ENCODE assay signal across 8 cellular contexts in the genomic region with DNA sequence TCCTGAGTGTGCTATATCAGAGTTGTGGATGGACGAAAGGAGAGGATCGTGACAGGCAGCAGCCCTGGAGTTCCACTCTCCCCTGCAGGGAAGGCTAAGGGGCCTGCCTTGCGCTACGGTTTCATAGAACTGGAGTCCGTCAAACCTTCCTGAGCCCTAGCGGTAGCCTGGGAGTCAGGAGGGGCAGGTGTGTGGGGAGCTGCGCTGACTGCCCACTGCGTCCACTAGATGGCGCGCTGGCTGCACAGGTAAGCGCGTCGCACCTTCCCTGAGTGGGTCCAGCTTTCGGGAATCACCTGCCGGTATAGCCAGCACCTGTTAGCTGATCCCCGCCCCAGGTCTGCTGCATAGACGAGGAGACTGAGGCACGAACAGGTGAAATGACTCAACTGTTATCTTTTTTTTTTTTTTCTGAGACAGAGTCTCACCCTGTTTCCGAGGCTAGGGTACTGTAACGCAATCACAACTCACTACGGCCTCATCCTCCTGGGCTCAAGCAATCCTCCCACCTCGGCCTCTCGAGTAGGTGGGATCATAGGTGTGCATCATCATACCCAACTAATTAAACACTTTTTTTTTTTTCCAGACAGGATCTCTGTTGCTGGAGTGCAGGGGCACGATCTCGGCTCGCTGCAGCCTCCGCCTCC. TPM values are rescaled to one million over a fixed set of nuclear protein-coding genes. Genes with fewer than 3 reads are reported as not detected.
A peak's percentile ranks its signal among the peaks of the same experiment; 100 is the strongest.
DNase-seq lines count a peak whose midpoint lies in the region; ATAC-seq and TF ChIP-seq lines count a peak whose summit lies in the region.

No MANE protein-coding gene starts in this region.

- H2BK20ac ChIP-seq in H9 (ENCODE audit: low read depth, low read length, poor library complexity, severe bottlenecking), result no peak overlapping the region

- H3K23me2 ChIP-seq in H9 (ENCODE audit: insufficient read length, low read depth, low read length, poor library complexity, severe bottlenecking), result no peaks in the 10 kb centered on the region

- H3K4me3 Mint-ChIP-seq in H9, result no peak overlapping the region
- H3K4me3 Mint-ChIP-seq in naive thymus-derived CD8-positive, alpha-beta T cell, result no peak overlapping the region

- no peak overlapping the region for H3K4ac ChIP-seq in H9 (ENCODE audit: low read depth, low read length)

- no peaks in the 10 kb centered on the region for H3K36me3 ChIP-seq in effector memory CD4-positive, alpha-beta T cell (ENCODE audit: control insufficient read depth, insufficient read depth, low read length)
- no peaks in the 10 kb centered on the region for H3K36me3 ChIP-seq in suprapubic skin

- no peaks in the 10 kb centered on the region for H3K4me1 ChIP-seq in H9 (ENCODE audit: insufficient read depth, low read length)
- H3K4me1 ChIP-seq in effector memory CD4-positive, alpha-beta T cell (ENCODE audit: control insufficient read depth, insufficient read depth, low read length, poor library complexity, severe bottlenecking), result no peaks in the 10 kb centered on the region
- peaks cover 14% of the 10 kb centered on the region for H3K4me1 ChIP-seq in suprapubic skin

- H2BK15ac ChIP-seq in H9 (ENCODE audit: low read depth, low read length), result no peak overlapping the region

- ATAC-seq in naive thymus-derived CD8-positive, alpha-beta T cell, result peak; percentile 88 to 91

- no peak overlapping the region for H3K23ac ChIP-seq in H9 (ENCODE audit: insufficient read length, low read depth, low read length)

- no peaks in the 10 kb centered on the region for H3K9me3 ChIP-seq in H9 (ENCODE audit: control insufficient read depth, low read depth, low read length)
- H3K9me3 ChIP-seq in effector memory CD4-positive, alpha-beta T cell (ENCODE audit: control insufficient read depth, low read length), result no peaks in the 10 kb centered on the region
- no peaks in the 10 kb centered on the region for H3K9me3 ChIP-seq in suprapubic skin

- H3K9ac ChIP-seq in H9 (ENCODE audit: extremely low read depth, insufficient read length, low read length), result no peak overlapping the region

- no peak overlapping the region for H2BK120ac ChIP-seq in H9 (ENCODE audit: low read depth, low read length, poor library complexity, severe bottlenecking)

- POLR2A ChIA-PET in naive thymus-derived CD8-positive, alpha-beta T cell (lab: Charles Lee), result interaction anchor here (0.5 to 0.7 kb wide), 2 partner anchors 46 to 58 kb away, joined by 5 to 6 read pairs; no protein-coding TSS in a partner anchor

- no peaks in the 10 kb centered on the region for H4K20me1 ChIP-seq in H9 (ENCODE audit: control insufficient read depth, insufficient read depth, insufficient read length)

- no peak overlapping the region for H2AK5ac ChIP-seq in H9 (ENCODE audit: insufficient read length, low read length)

- peaks cover 0 to 2% of the 10 kb centered on the region in 2 experiments; a peak in 1 of 5 replicates for H3K9me3 Mint-ChIP-seq in H9
- peaks cover 0 to 3% (median 0%) of the 10 kb centered on the region in 9 donors for H3K9me3 Mint-ChIP-seq in naive thymus-derived CD8-positive, alpha-beta T cell

- H3T11ph ChIP-seq in H9 (ENCODE audit: low read length), result no peak overlapping the region

- no peak for TF ChIP-seq EP300 in suprapubic skin (IDR thresholded peaks at IDR 0.05)

- H3K18ac ChIP-seq in H9 (ENCODE audit: insufficient read length, low read depth, low read length), result no peak overlapping the region

- TF ChIP-seq POLR2A in suprapubic skin (IDR thresholded peaks at IDR 0.05), result no peak

- H3K27ac ChIP-seq in H9 (ENCODE audit: insufficient read length, low read depth, low read length), result no peak overlapping the region
- H3K27ac ChIP-seq in effector memory CD4-positive, alpha-beta T cell (ENCODE audit: insufficient read depth, low read length, poor library complexity, severe bottlenecking), result no peak overlapping the region
- no peak overlapping the region for H3K27ac ChIP-seq in suprapubic skin

- H3K27ac Mint-ChIP-seq in H9, result no peak overlapping the region
- no peak overlapping the region for H3K27ac Mint-ChIP-seq in naive thymus-derived CD8-positive, alpha-beta T cell

- H3K27me3 ChIP-seq in H9 (ENCODE audit: insufficient read depth, low read length) (no peaks in the 10 kb centered on the region), suprapubic skin (no peaks in the 10 kb centered on the region)
- H3K27me3 ChIP-seq in effector memory CD4-positive, alpha-beta T cell (replicated peaks; ENCODE audit: control insufficient read depth, insufficient read depth, low read length, poor library complexity, severe bottlenecking), result peaks cover 3% of the 10 kb centered on the region

- H4K8ac ChIP-seq in H9 (replicated peaks; ENCODE audit: insufficient read length, low read depth, low read length), result no peak overlapping the region

- no peak overlapping the region for H4K5ac ChIP-seq in H9 (ENCODE audit: insufficient read length, low read depth, low read length)

- TF ChIP-seq CTCF in H9 (conservative IDR thresholded peaks at IDR 0.05) (peak; percentile 99), suprapubic skin (IDR thresholded peaks at IDR 0.05) (peak; percentile 57 to 82)

- no peak overlapping the region for H4K91ac ChIP-seq in H9 (ENCODE audit: insufficient read length, low read depth, low read length)

- H2BK5ac ChIP-seq in H9 (ENCODE audit: insufficient read length, low read length), result no peak overlapping the region

- DNase-seq in CD1c-positive myeloid dendritic cell (ENCODE audit: extremely low spot score), result peak; percentile 22
- DNase-seq in H9, result peak; percentile 92
- peak; percentile 91 for DNase-seq in NCI-H345 (lab: John Stamatoyannopoulos, UW)
- peak; percentile 53 to 54 for DNase-seq in activated CD4-positive, alpha-beta T cell treated with anti-CD3 and anti-CD28 coated beads, Interleukin-2, amount 50 U/mL, for 4 hours
- DNase-seq in effector memory CD4-positive, alpha-beta T cell, result peak in 2 of 3 donors; percentile 6 to 23
- peak; percentile 32 to 71 (median 53) for DNase-seq in naive thymus-derived CD8-positive, alpha-beta T cell
- no peak for DNase-seq in suprapubic skin (ENCODE audit: low spot score in 2 of 2)
- DNase-seq in GOT3 (lab: John Stamatoyannopoulos, UW), result no peak

- no peaks in the 10 kb centered on the region for H3K79me1 ChIP-seq in H9 (ENCODE audit: insufficient read depth, low read depth, low read length, poor library complexity, severe bottlenecking)

- no peak overlapping the region for H3K4me2 ChIP-seq in H9 (ENCODE audit: insufficient read depth, insufficient read length, low read length)

- no peak overlapping the region for H3K14ac ChIP-seq in H9 (ENCODE audit: insufficient read depth, low read length)

- no peak overlapping the region for H2BK12ac ChIP-seq in H9 (ENCODE audit: insufficient read length, low read depth, low read length)

- no peak overlapping the region for H3K4me3 ChIP-seq in effector memory CD4-positive, alpha-beta T cell (ENCODE audit: insufficient read depth, low read depth, low read length, poor library complexity, severe bottlenecking)
- H3K4me3 ChIP-seq in suprapubic skin, result no peak overlapping the region

- H3K27me3 Mint-ChIP-seq in H9 (ENCODE audit: low read depth), result peaks cover 32% of the 10 kb centered on the region
- H3K27me3 Mint-ChIP-seq in naive thymus-derived CD8-positive, alpha-beta T cell, result peaks cover 14 to 37% (median 23%) of the 10 kb centered on the region in 5 donors

- H3K36me3 Mint-ChIP-seq in H9 (ENCODE audit: insufficient read depth in 1 of 3, low read depth in 3 of 3), result no peaks in the 10 kb centered on the region
- H3K36me3 Mint-ChIP-seq in naive thymus-derived CD8-positive, alpha-beta T cell, result peaks cover 0 to 2% (median 0%) of the 10 kb centered on the region in 3 donors

- no peak overlapping the region for H3K56ac ChIP-seq in H9 (ENCODE audit: insufficient read length, low read depth, low read length)

- H3K79me2 ChIP-seq in H9 (ENCODE audit: insufficient read depth, low read length), result no peaks in the 10 kb centered on the region

- no peak overlapping the region for H2AFZ ChIP-seq in H9 (ENCODE audit: low read length)

- WGBS in H9 (ENCODE audit: extremely low coverage, insufficient read length, low lambda C conversion rate), result no CpG with 5 or more reads among the region's 27 CpGs
- 35% methylated on average over 23 of the region's 27 CpGs for WGBS in suprapubic skin

- no peaks in the 10 kb centered on the region for H3K4me1 Mint-ChIP-seq in H9
- peaks cover 0 to 4% (median 0%) of the 10 kb centered on the region in 4 donors for H3K4me1 Mint-ChIP-seq in naive thymus-derived CD8-positive, alpha-beta T cell

RNA-seq across cellular contexts. Expression of gene BAIAP2L1, which starts 20.2 kb away (rescaled TPM):
- total RNA-seq in H9 (2021), result 25.9 and 29.9 TPM in 2 replicates
- total RNA-seq in naive thymus-derived CD8-positive, alpha-beta T cell, result under 1 TPM; 0.44 to 0.47 TPM
- under 1 TPM; 0.06 to 0.85 (median 0.34) TPM for polyA plus RNA-seq in naive thymus-derived CD8-positive, alpha-beta T cell
- total RNA-seq in suprapubic skin, result 10 to 100 TPM; 24.3 to 28.2 (median 26.9) TPM

Comparison
In these comparisons a context has a peak if more than half of its experiments do, and no peak if none do; other contexts are left out.
1. DNase-seq: peak in CD1c-positive myeloid dendritic cell (single experiment), H9 (single experiment), NCI-H345 (single experiment), activated CD4-positive, alpha-beta T cell treated with anti-CD3 and anti-CD28 coated beads, Interleukin-2, amount 50 U/mL, for 4 hours (2 of 2), effector memory CD4-positive, alpha-beta T cell (2 of 3) and naive thymus-derived CD8-positive, alpha-beta T cell (10 of 10); none in suprapubic skin (0 of 2) and GOT3 (single experiment).
2. RNA of gene BAIAP2L1, which starts 20.2 kb away (total RNA-seq): 24.3 to 28.2 TPM in suprapubic skin and 25.9 to 29.9 TPM in H9; 0.44 to 0.47 TPM in naive thymus-derived CD8-positive, alpha-beta T cell; every median in the first group is over 10 times any median in the second.